Comparison of ENCODE assay signal across 18 cellular contexts in genomic region chr17:27417596-27418365, GRCh38. TPM values are rescaled to one million over a fixed set of nuclear protein-coding genes. Genes with fewer than 3 reads are reported as not detected.
DNase-seq lines count a peak whose midpoint lies in the region; ATAC-seq, FAIRE-seq and TF ChIP-seq lines count a peak whose summit lies in the region.
"Had no signal": no experiment of that assay in that cellular context is flagged by ENCODE, and none has a peak within 500 bp of the region (broad histone marks: within the 10 kb centered on the region; RNA-seq: fewer than 3 reads in every experiment).

No MANE protein-coding gene starts in this region.

- no peak for TF ChIP-seq POLR2A in HepG2 (IDR thresholded peaks at IDR 0.05; ENCODE audit: insufficient read depth in 1 of 2, low read depth in 2 of 2, low read length in 2 of 2)
- no peak for TF ChIP-seq POLR2A in sigmoid colon (IDR thresholded peaks at IDR 0.05)

- no peak overlapping the region for H2AFZ ChIP-seq in HepG2 (ENCODE audit: low read length)

- ATAC-seq in HepG2: no peak

- no peaks in the 10 kb centered on the region for H3K9me3 ChIP-seq in HepG2 (ENCODE audit: low read length)
- H3K9me3 ChIP-seq in sigmoid colon: no peaks in the 10 kb centered on the region
- no peaks in the 10 kb centered on the region for H3K9me3 ChIP-seq in MG63
- H3K9me3 ChIP-seq: BLaER1 had no signal

- H3K36me3 ChIP-seq in HepG2 (replicated peaks in 1 of 2; ENCODE audit: control insufficient read depth in 1 of 2, insufficient read depth in 2 of 2, low read length in 2 of 2) (no peaks in the 10 kb centered on the region), sigmoid colon (no peaks in the 10 kb centered on the region), MG63 (no peaks in the 10 kb centered on the region)
- H3K36me3 ChIP-seq: BLaER1 had no signal

- TF ChIP-seq CTCF in HepG2 (CRISPR knock-in tag; IDR thresholded peaks at IDR 0.05) (no peak), sigmoid colon (IDR thresholded peaks at IDR 0.05) (no peak)

- intact Hi-C loops in HepG2 (cut with micrococcal nuclease; ENCODE audit: unreplicated experiment): no loop called here
- intact Hi-C loops in sigmoid colon (cut with DNase I): no loop called here

- TF ChIP-seq EP300 in HepG2 (IDR thresholded peaks at IDR 0.05; ENCODE audit: low read depth in 2 of 2, low read length in 2 of 2): no peak
- no peak for TF ChIP-seq EP300 in HepG2 (CRISPR knock-in tag; IDR thresholded peaks at IDR 0.05; ENCODE audit: borderline replicate concordance)
- no peak for TF ChIP-seq EP300 in sigmoid colon (IDR thresholded peaks at IDR 0.05)

- in situ Hi-C loops in HepG2 (cut with HindIII; ENCODE audit: extremely low pct_ligation_motif_present, low pct_unique_long_range_greater_than_20kb): no loop called here

- no peak overlapping the region for H3K4me3 ChIP-seq in HepG2 (replicated peaks in 1 of 3; ENCODE audit: insufficient read depth in 1 of 3, low read depth in 2 of 3, low read length in 3 of 3)
- H3K4me3 ChIP-seq in sigmoid colon: no peak overlapping the region
- no peak overlapping the region for H3K4me3 ChIP-seq in MG63
- H3K4me3 ChIP-seq: BLaER1 had no signal

- WGBS in HepG2 (ENCODE audit: low lambda C conversion rate): 4% methylated on average over 5 of the region's 13 CpGs
- WGBS in sigmoid colon, 2 donors: 92% methylated on average over 13 of the region's 13 CpGs

- TF ChIP-seq RAD21 in HepG2 (CRISPR knock-in tag; IDR thresholded peaks at IDR 0.05): no peak

- DNase-seq in activated effector memory CD4-positive, alpha-beta T cell treated with anti-CD3 and anti-CD28 coated beads, Interleukin-2, amount 50 U/mL, for 16 hours: peak; percentile 48
- DNase-seq in activated effector memory CD4-positive, alpha-beta T cell treated with Interleukin-2 at 50 U/mL for 16 hours: no peak
- DNase-seq in HepG2 (ENCODE audit: low spot score) (no peak), sigmoid colon (peak; percentile 39), RPMI8226 (no peak), MG63 (no peak), NOMO-1 treated with DMSO at 0.1 percent for 48 hours (lab: John Stamatoyannopoulos, UW; ENCODE audit: unreplicated experiment) (no peak)
- DNase-seq: 8988T; CD4-positive, alpha-beta memory T cell; DMS153; DMS79; GDM1; GOT3; H9 had no signal

- POLR2A ChIA-PET in HepG2 (lab: Yijun Ruan, JAX): no interaction called here

- CTCF ChIA-PET in HepG2 (lab: Yijun Ruan, JAX; ENCODE audit: low intra/inter-chr PET ratio, low total read pairs): no interaction called here

- no peak for FAIRE-seq in HepG2 (lab: Jason Lieb, UNC)
- FAIRE-seq: GM12892, GM18507, HTR-8/SVneo had no signal

- no TSS peak for BruUV-seq in HepG2 (replicated peaks; lab: Mats Ljungman, UMichigan)

- no peaks in the 10 kb centered on the region for H4K20me1 ChIP-seq in HepG2 (ENCODE audit: insufficient read depth, low read length)
- H4K20me1 ChIP-seq: BLaER1 had no signal

- H3K4me2 ChIP-seq in HepG2 (ENCODE audit: low read depth, low read length): no peak overlapping the region
- H3K4me2 ChIP-seq: BLaER1 had no signal

- no peak overlapping the region for H3K9ac ChIP-seq in HepG2 (ENCODE audit: insufficient read depth, low read depth, low read length)
- H3K9ac ChIP-seq: BLaER1 had no signal

- H3K27me3 ChIP-seq in HepG2 (ENCODE audit: control insufficient read depth in 1 of 2, insufficient read depth in 2 of 2, low read length in 2 of 2): peaks cover 5 to 30% of the 10 kb centered on the region in 2 experiments; a peak in 4 of 5 replicates
- no peaks in the 10 kb centered on the region for H3K27me3 ChIP-seq in sigmoid colon
- H3K27me3 ChIP-seq in MG63: no peaks in the 10 kb centered on the region
- H3K27me3 ChIP-seq: BLaER1 had no signal

- no peak overlapping the region for H3K27ac ChIP-seq in HepG2 (ENCODE audit: extremely low read length, insufficient read depth, low read length)
- H3K27ac ChIP-seq in sigmoid colon: no peak overlapping the region
- H3K27ac ChIP-seq: BLaER1 had no signal

- H3K4me1 ChIP-seq in HepG2 (ENCODE audit: insufficient read depth, low read length) (no peaks in the 10 kb centered on the region), sigmoid colon (no peaks in the 10 kb centered on the region)

- no peaks in the 10 kb centered on the region for H3K79me2 ChIP-seq in HepG2 (ENCODE audit: insufficient read depth, low read length)

TF ChIP-seq in HepG2, 621 proteins besides CTCF, POLR2A, EP300 and RAD21 (continues in another document):
- TF ChIP-seq MNT (IDR thresholded peaks at IDR 0.05) (peak; percentile 86), ZNF720 (CRISPR knock-in tag; IDR thresholded peaks at IDR 0.05) (no peak), SOX5 (CRISPR knock-in tag; IDR thresholded peaks at IDR 0.05; ENCODE audit: borderline replicate concordance) (no peak), ZMAT5 (CRISPR knock-in tag; IDR thresholded peaks at IDR 0.05; ENCODE audit: borderline replicate concordance, low read depth) (no peak), FOXP4 (CRISPR knock-in tag; IDR thresholded peaks at IDR 0.05) (no peak), BCL6 (CRISPR knock-in tag; IDR thresholded peaks at IDR 0.05) (no peak)

RNA-seq across cellular contexts. Expression of gene KSR1, which starts 38.5 kb away (rescaled TPM):
- total RNA-seq in HepG2 (2016; rRNA removed; fragmentation: Illumina TruSeq; extraction: Trizol) (8.0 and 10.1 TPM in 2 replicates), sigmoid colon (10 to 100 TPM; 13.8 to 25.8 (median 18.9) TPM)
- 3.3 and 3.6 TPM in 2 replicates for total RNA-seq in HepG2 (2016; cell fraction: cytosol; rRNA removed; fragmentation: Illumina TruSeq; extraction: Trizol; ENCODE audit: low read depth)
- total RNA-seq in HepG2 (2016; cell fraction: insoluble cytoplasmic fraction; rRNA removed; fragmentation: Illumina TruSeq; extraction: Trizol): 8.0 and 9.5 TPM in 2 replicates
- total RNA-seq in HepG2 (2016; cell fraction: membrane; rRNA removed; fragmentation: Illumina TruSeq; extraction: Trizol): 5.3 and 6.0 TPM in 2 replicates
- total RNA-seq in HepG2 (2016; cell fraction: nucleus; rRNA removed; fragmentation: Illumina TruSeq; extraction: Trizol): 13.1 and 20.3 TPM in 2 replicates
- polyA plus RNA-seq in HepG2 (2011; rRNA removed) (15.0 and 16.6 TPM in 2 replicates), sigmoid colon (10 to 100 TPM in 1 of 3 donors, 1 to 10 TPM in 2; 4.2 to 21.2 (median 8.8) TPM)
- 6.9 and 7.3 TPM in 2 replicates for polyA plus RNA-seq in HepG2 (2011; cell fraction: cytosol; rRNA removed)
- polyA plus RNA-seq in HepG2 (2011; cell fraction: nucleus; rRNA removed): 65.2 and 85.5 TPM in 2 replicates
- 15.5 and 20.2 TPM in 2 replicates for polyA plus RNA-seq in HepG2 (2012)
- 0.62 and 0.76 TPM in 2 replicates for polyA plus RNA-seq in HepG2 (2016; cell fraction: cytosol; fragmentation: Illumina TruSeq; extraction: Trizol; ENCODE audit: low read depth)
- 7.7 and 8.1 TPM in 2 replicates for polyA plus RNA-seq in HepG2 (2016; cell fraction: insoluble cytoplasmic fraction; fragmentation: Illumina TruSeq; extraction: Trizol; ENCODE audit: low read depth)
- 2.2 and 2.3 TPM in 2 replicates for polyA plus RNA-seq in HepG2 (2016; cell fraction: membrane; fragmentation: Illumina TruSeq; extraction: Trizol; ENCODE audit: low read depth)
- polyA plus RNA-seq in HepG2 (2016; cell fraction: nucleus; fragmentation: Illumina TruSeq; extraction: Trizol; ENCODE audit: insufficient read depth, low read depth): 38.3 and 43.6 TPM in 2 replicates
- polyA minus RNA-seq in HepG2 (2011; rRNA and poly(A)+ RNA removed; ENCODE audit: low replicate concordance): 15.9 and 24.1 TPM in 2 replicates
- 5.5 and 6.0 TPM in 2 replicates for polyA minus RNA-seq in HepG2 (2011; cell fraction: cytosol; rRNA and poly(A)+ RNA removed)
- 28.0 and 32.8 TPM in 2 replicates for polyA minus RNA-seq in HepG2 (2011; cell fraction: nucleus; rRNA and poly(A)+ RNA removed)
- 0.52 and 7.6 TPM in 2 replicates for total RNA-seq in MG63 (2014; rRNA removed; shearing (Covaris generic); ENCODE audit: low replicate concordance)

Comparison
In these comparisons a context has a peak if more than half of its experiments do, and no peak if none do; other contexts are left out.
1. DNase-seq: peak in activated effector memory CD4-positive, alpha-beta T cell treated with anti-CD3 and anti-CD28 coated beads, Interleukin-2, amount 50 U/mL, for 16 hours (single experiment) and sigmoid colon (single experiment); none in activated effector memory CD4-positive, alpha-beta T cell treated with Interleukin-2 at 50 U/mL for 16 hours (single experiment), HepG2 (single experiment), RPMI8226 (single experiment), MG63 (single experiment) and NOMO-1 treated with DMSO at 0.1 percent for 48 hours (single experiment).